In the genomic region with DNA sequence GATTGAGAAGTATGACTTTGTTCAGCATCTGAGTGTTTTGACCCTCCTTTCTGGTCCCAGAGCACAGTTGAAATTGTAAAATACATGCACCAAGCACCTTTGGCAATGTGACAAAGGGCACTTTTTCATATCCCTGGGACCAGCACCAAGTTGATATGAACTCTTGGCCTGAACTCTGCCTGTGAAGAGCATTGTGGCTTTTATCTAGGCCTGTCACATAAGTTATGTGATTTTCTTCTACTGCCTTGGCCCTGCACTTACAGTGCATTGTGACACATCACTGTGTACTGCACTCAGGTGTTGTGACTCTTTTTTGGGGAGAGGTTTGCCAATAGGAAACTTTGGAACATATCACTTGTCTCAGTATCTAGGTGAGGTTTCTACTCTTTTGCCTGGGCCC, we compare ENCODE assay signal across 5 cellular contexts.
DNase-seq lines count a peak whose midpoint lies in the region; ATAC-seq and TF ChIP-seq lines count a peak whose summit lies in the region.
"Not testable (repeated sequence)": the region's sequence is repeated elsewhere in the genome, so short reads cannot be mapped to it uniquely, and the experiment has no call there.

No MANE protein-coding gene starts in this region.

- not testable (repeated sequence) for H3K9me3 ChIP-seq in heart right ventricle

- not testable (repeated sequence) for H3K36me3 ChIP-seq in heart right ventricle

- DNase-seq in Right ventricle myocardium inferior (ENCODE audit: missing footprints); Right ventricle myocardium superior; heart right ventricle; left ventricle myocardium superior; left lobe of liver (ENCODE audit: low spot score): not testable (repeated sequence)

- ATAC-seq in Right ventricle myocardium inferior (peak; percentile 85), Right ventricle myocardium superior (ENCODE audit: poor library complexity) (peak; percentile 91), heart right ventricle (peak in 5 of 8 donors; percentile 69 to 96 (median 87)), left ventricle myocardium superior (peak; percentile 96), left lobe of liver (peak; percentile 61)

- not testable (repeated sequence) for H3K27me3 ChIP-seq in heart right ventricle

- H3K27ac ChIP-seq in heart right ventricle, result not testable (repeated sequence)

- H3K4me1 ChIP-seq in heart right ventricle, result not testable (repeated sequence)

- intact Hi-C loops in Right ventricle myocardium inferior (cut with DNase I); Right ventricle myocardium superior (cut with DNase I); heart right ventricle (cut with DNase I); left ventricle myocardium superior (cut with micrococcal nuclease): not testable (repeated sequence)

- not testable (repeated sequence) for TF ChIP-seq CTCF in heart right ventricle (IDR thresholded peaks at IDR 0.05)

- not testable (repeated sequence) for H3K4me3 ChIP-seq in heart right ventricle
